ENCODE assay signal across 17 cellular contexts in the genomic region with DNA sequence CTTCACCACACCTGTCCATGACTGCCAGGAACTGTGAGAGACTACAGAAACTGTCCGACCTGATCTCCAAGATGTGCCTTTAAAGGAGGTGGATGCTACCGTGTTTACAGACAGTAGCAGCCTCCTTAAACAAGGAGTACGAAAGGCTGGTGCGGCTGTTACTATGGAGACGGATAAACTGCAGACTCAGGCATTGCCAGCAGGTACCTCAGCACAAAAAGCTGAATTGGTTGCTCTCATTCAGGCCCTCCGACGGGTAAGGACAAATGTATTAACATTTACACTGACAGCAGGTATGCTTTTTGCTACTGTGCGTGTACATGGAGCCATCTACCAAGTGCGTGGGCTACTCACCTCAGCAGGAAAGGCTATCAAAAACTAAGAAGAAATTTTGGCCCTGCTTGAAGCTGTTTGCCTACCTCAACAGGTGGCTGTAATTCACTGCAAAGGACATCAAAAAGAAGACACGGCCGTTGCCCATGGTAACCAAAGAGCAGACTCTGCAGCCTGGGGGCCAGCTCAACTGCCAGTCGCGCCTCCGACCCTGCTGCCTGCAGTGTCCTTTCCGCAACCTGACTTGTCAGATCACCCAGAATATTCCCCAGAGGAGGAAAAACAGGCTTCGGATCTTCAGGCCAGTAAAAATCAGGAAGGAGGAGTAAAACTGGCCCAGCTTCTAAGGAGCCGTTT. TPM values are rescaled to one million over a fixed set of nuclear protein-coding genes. Genes with fewer than 3 reads are reported as not detected.
DNase-seq lines count a peak whose midpoint lies in the region; ATAC-seq and TF ChIP-seq lines count a peak whose summit lies in the region.
"Had no signal": no experiment of that assay in that cellular context is flagged by ENCODE, and none has a peak within 500 bp of the region (broad histone marks: within the 10 kb centered on the region; RNA-seq: fewer than 3 reads in every experiment).

No MANE protein-coding gene starts in this region.

- no peaks in the 10 kb centered on the region for H3K36me3 Mint-ChIP-seq in nephron progenitor cell (ENCODE audit: low read depth)
- H3K36me3 Mint-ChIP-seq: naive thymus-derived CD4-positive, alpha-beta T cell had no signal

- H3K4me3 Mint-ChIP-seq in nephron progenitor cell, result peak overlapping the region; percentile 59
- H3K4me3 Mint-ChIP-seq: dendritic cell treated with granulocyte-macrophage colony-stimulating factor and Interleukin-4, amounts not matched to agents 40 ng/mL and 50 ng/mL, for 4 days; naive thymus-derived CD4-positive, alpha-beta T cell had no signal

- peak overlapping the region; percentile 97 for H3K27ac Mint-ChIP-seq in nephron progenitor cell
- H3K27ac Mint-ChIP-seq: dendritic cell treated with granulocyte-macrophage colony-stimulating factor and Interleukin-4, amounts not matched to agents 40 ng/mL and 50 ng/mL, for 4 days; naive thymus-derived CD4-positive, alpha-beta T cell had no signal

- no peaks in the 10 kb centered on the region for H3K9me3 Mint-ChIP-seq in nephron progenitor cell
- H3K9me3 Mint-ChIP-seq: dendritic cell treated with granulocyte-macrophage colony-stimulating factor and Interleukin-4, amounts not matched to agents 40 ng/mL and 50 ng/mL, for 4 days had no signal

- H3K4me3 ChIP-seq in H7 (ENCODE audit: insufficient read depth, low read depth, low read length), result no peak overlapping the region
- H3K4me3 ChIP-seq: esophagus squamous epithelium, heart right ventricle had no signal

- H3K27me3 Mint-ChIP-seq in nephron progenitor cell (ENCODE audit: low read depth, poor library complexity), result no peaks in the 10 kb centered on the region

- H3K27me3 ChIP-seq in H7 (ENCODE audit: control insufficient read depth, insufficient read depth, low read length), result peaks cover 17% of the 10 kb centered on the region

- DNase-seq in H7, result peak; percentile 37
- DNase-seq in NCI-H146 treated with DMSO at 0.1 percent for 48 hours (lab: John Stamatoyannopoulos, UW; ENCODE audit: unreplicated experiment), result peak; percentile 99
- peak; percentile 24 for DNase-seq in SK-N-DZ (ENCODE audit: low spot score)
- DNase-seq in nephron progenitor cell, result peak; percentile 25
- no peak for DNase-seq in GM19240 (ENCODE audit: insufficient read length, low spot score)
- DNase-seq: activated gamma-delta T cell; aorta; C1 segment of cervical spinal cord; esophagus squamous epithelium; heart right ventricle; naive thymus-derived CD4-positive, alpha-beta T cell; PC-3; right cardiac atrium had no signal

- H3K4me1 Mint-ChIP-seq in nephron progenitor cell, result peaks cover 96% of the 10 kb centered on the region
- H3K4me1 Mint-ChIP-seq: naive thymus-derived CD4-positive, alpha-beta T cell had no signal

- ATAC-seq in GM21381 (IDR thresholded peaks at IDR 0.05; ENCODE audit: unreplicated experiment) (no peak), GM21528 (IDR thresholded peaks at IDR 0.05; ENCODE audit: low FRiP score, unreplicated experiment) (no peak)
- ATAC-seq: heart right ventricle; left lobe of liver; naive thymus-derived CD4-positive, alpha-beta T cell; PC-3; right cardiac atrium had no signal

- H3K36me3 ChIP-seq in H7 (replicated peaks; ENCODE audit: control insufficient read depth, insufficient read depth, low read length), result no peaks in the 10 kb centered on the region
- H3K36me3 ChIP-seq: esophagus squamous epithelium, heart right ventricle had no signal

- no peak for TF ChIP-seq CTCF in nephron progenitor cell (IDR thresholded peaks at IDR 0.05)

RNA-seq across cellular contexts. Expression of gene SKA1, which starts 30.9 kb away (rescaled TPM):
- total RNA-seq in H7 (2014; rRNA removed; shearing (Covaris generic)), result 29.2 and 33.9 TPM in 2 replicates
- 31.9 and 34.4 TPM in 2 replicates for polyA plus RNA-seq in SK-N-DZ (2014; cell fraction: cytosol; rRNA removed)
- 8.1 and 8.9 TPM in 2 replicates for polyA plus RNA-seq in SK-N-DZ (2014; cell fraction: nucleus; rRNA removed)
- polyA plus RNA-seq: aorta had no signal
